8 cellular contexts compared by ENCODE assay signal in the genomic region with DNA sequence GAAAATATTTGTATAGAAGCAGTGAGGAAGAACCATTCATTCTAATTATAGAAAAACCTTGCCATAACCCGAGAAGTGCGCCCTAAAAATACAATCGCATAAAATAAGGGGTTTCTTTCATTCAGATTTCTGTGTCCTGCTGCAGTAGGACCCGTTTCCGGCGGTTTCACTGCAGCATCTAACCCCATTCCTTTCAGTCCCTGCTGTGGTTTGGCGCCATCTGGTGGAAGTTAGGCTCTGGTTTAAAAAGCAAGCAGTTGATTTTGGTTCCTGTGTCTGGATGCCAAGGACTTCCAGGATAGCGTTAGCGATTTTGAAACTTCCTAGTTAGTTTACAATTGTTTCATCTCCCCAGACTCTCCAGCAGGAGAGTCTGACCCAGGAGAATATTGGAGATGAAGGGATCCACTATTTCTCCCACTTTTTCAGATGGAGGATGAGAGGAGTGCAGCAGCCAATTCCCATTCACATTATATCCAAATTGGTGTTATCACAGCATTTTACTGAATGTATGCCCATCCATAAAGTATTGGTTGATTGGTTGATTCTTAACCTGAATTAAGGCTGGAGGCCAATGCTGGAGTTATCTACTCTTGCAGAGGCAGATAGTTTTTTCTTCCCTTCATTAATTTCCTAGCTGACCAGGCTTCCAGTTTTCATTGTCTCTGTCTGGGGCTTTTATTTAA.
DNase-seq lines count a peak whose midpoint lies in the region; ATAC-seq and TF ChIP-seq lines count a peak whose summit lies in the region.

No MANE protein-coding gene starts in this region.

- DNase-seq in NCI-H1048 (lab: John Stamatoyannopoulos, UW): peak; percentile 55
- peak; percentile 69 for DNase-seq in SKM-1 (lab: John Stamatoyannopoulos, UW; ENCODE audit: unreplicated experiment)
- peak; percentile 27 for DNase-seq in activated naive CD8-positive, alpha-beta T cell treated with anti-CD3 and anti-CD28 coated beads, Interleukin-2, amount 50 U/mL, for 16 hours (ENCODE audit: low read depth, low spot score)
- DNase-seq in heart left ventricle: peak; percentile 79 to 87 (median 82)
- DNase-seq in pulmonary artery endothelial cell (ENCODE audit: low read depth, low spot score): peak; percentile 26
- DNase-seq in mesenteric fat pad (ENCODE audit: low spot score): no peak

- intact Hi-C loops in heart left ventricle (cut with DNase I): loop anchor here (2.0 to 10.0 kb wide), 14 partner anchors 58 to 1088 kb away; a partner anchor contains a TSS

- TF ChIP-seq CTCF in GM12872 (IDR thresholded peaks at IDR 0.05; ENCODE audit: insufficient read depth, low read depth, low read length) (peak; percentile 85), heart left ventricle (IDR thresholded peaks at IDR 0.05) (peak; percentile 78 to 97 (median 91))

- H3K27me3 ChIP-seq in heart left ventricle: no peaks in the 10 kb centered on the region

- no peak for TF ChIP-seq POLR2A in heart left ventricle (IDR thresholded peaks at IDR 0.05)

- H3K4me1 ChIP-seq in heart left ventricle: peaks cover 0 to 9% (median 0%) of the 10 kb centered on the region in 12 donors

- peak overlapping the region in 2 of 12 donors; percentile 3 to 5 for H3K4me3 ChIP-seq in heart left ventricle

- no peak overlapping the region for H3K27ac ChIP-seq in heart left ventricle

- no peaks in the 10 kb centered on the region for H3K9me3 ChIP-seq in heart left ventricle

- no peaks in the 10 kb centered on the region for H3K36me3 ChIP-seq in heart left ventricle

- ATAC-seq in HG02588 (IDR thresholded peaks at IDR 0.05; ENCODE audit: unreplicated experiment) (peak; percentile 92), heart left ventricle (peak; percentile 83 to 94 (median 86))

- WGBS in heart left ventricle, 4 donors: 1 to 2% (median 2%) methylated on average over 9 of the region's 9 CpGs
